ENCODE assay signal across 15 cellular contexts in genomic region chr12:102876883-102877282, GRCh38. TPM values are rescaled to one million over a fixed set of nuclear protein-coding genes. Genes with fewer than 3 reads are reported as not detected.
A peak's percentile ranks its signal among the peaks of the same experiment; 100 is the strongest.
DNase-seq lines count a peak whose midpoint lies in the region; ATAC-seq, FAIRE-seq and TF ChIP-seq lines count a peak whose summit lies in the region.
"Had no signal": no experiment of that assay in that cellular context is flagged by ENCODE, and none has a peak within 500 bp of the region (broad histone marks: within the 10 kb centered on the region; RNA-seq: fewer than 3 reads in every experiment).

No MANE protein-coding gene starts in this region.

- intact Hi-C loops in activated CD8-positive, alpha-beta T cell treated with anti-CD3 and anti-CD28 coated beads for 36 hours (cut with micrococcal nuclease), result no loop called here
- intact Hi-C loops in Panc1 (cut with micrococcal nuclease; ENCODE audit: unreplicated experiment), result no loop called here

- H3K9me3 Mint-ChIP-seq in activated CD8-positive, alpha-beta T cell treated with anti-CD3 and anti-CD28 coated beads for 36 hours, result no peaks in the 10 kb centered on the region
- H3K9me3 Mint-ChIP-seq in activated CD8-positive, alpha-beta T cell treated with anti-CD3 and anti-CD28 coated beads, Interleukin-2, amount 10 ng/mL, durations not matched to agents 7 days and 5 days (ENCODE audit: insufficient read depth), result no peaks in the 10 kb centered on the region
- H3K9me3 Mint-ChIP-seq in neural progenitor cell, result no peaks in the 10 kb centered on the region
- H3K9me3 Mint-ChIP-seq: activated naive CD8-positive, alpha-beta T cell treated with anti-CD3 and anti-CD28 coated beads, Interleukin-2, amount 50 U/mL, for 24 hours had no signal

- ATAC-seq in activated CD8-positive, alpha-beta T cell treated with anti-CD3 and anti-CD28 coated beads for 36 hours, result no peak
- ATAC-seq in activated CD8-positive, alpha-beta T cell treated with anti-CD3 and anti-CD28 coated beads, Interleukin-2, amount 10 ng/mL, durations not matched to agents 7 days and 5 days, result no peak
- ATAC-seq in Panc1 (no peak), GM19035 (IDR thresholded peaks at IDR 0.05; ENCODE audit: unreplicated experiment) (no peak)
- ATAC-seq: activated naive CD8-positive, alpha-beta T cell treated with anti-CD3 and anti-CD28 coated beads, Interleukin-2, amount 50 U/mL, for 24 hours; psoas muscle had no signal

- H4K20me1 ChIP-seq in neural progenitor cell (ENCODE audit: low read depth), result no peaks in the 10 kb centered on the region

- H3K27me3 Mint-ChIP-seq in activated CD8-positive, alpha-beta T cell treated with anti-CD3 and anti-CD28 coated beads for 36 hours, result peaks cover 8% of the 10 kb centered on the region
- peaks cover 2% of the 10 kb centered on the region for H3K27me3 Mint-ChIP-seq in activated CD8-positive, alpha-beta T cell treated with anti-CD3 and anti-CD28 coated beads, Interleukin-2, amount 10 ng/mL, durations not matched to agents 7 days and 5 days (ENCODE audit: low read depth)
- peaks cover 7% of the 10 kb centered on the region for H3K27me3 Mint-ChIP-seq in neural progenitor cell (ENCODE audit: insufficient read depth, low read depth)

- FAIRE-seq in small intestine (lab: Jason Lieb, UNC), result no peak
- FAIRE-seq: TTC549 had no signal

- H3K27me3 ChIP-seq in Panc1 (ENCODE audit: control insufficient read depth, insufficient read depth, low read length) (no peaks in the 10 kb centered on the region), neural progenitor cell (peaks cover 7% of the 10 kb centered on the region), small intestine (ENCODE audit: control insufficient read depth in 2 of 2, insufficient read depth in 2 of 2, low read length in 2 of 2) (no peaks in the 10 kb centered on the region)

- POLR2A ChIA-PET in activated CD8-positive, alpha-beta T cell treated with anti-CD3 and anti-CD28 coated beads for 36 hours (lab: Charles Lee), result no interaction called here
- POLR2A ChIA-PET in activated CD8-positive, alpha-beta T cell treated with anti-CD3 and anti-CD28 coated beads, Interleukin-2, amount 10 ng/mL, durations not matched to agents 7 days and 5 days (lab: Charles Lee), result no interaction called here
- POLR2A ChIA-PET in Panc1 (lab: Charles Lee), result no interaction called here

- no TSS peak for BruUV-seq in Panc1 (replicated peaks; lab: Mats Ljungman, UMichigan)

- in situ Hi-C loops in Panc1 (cut with HindIII; ENCODE audit: low pct_unique_long_range_greater_than_20kb, low sequenced_read_pairs), result no loop called here

- no peak overlapping the region for H2AFZ ChIP-seq in neural progenitor cell (replicated peaks)

- H3K9me3 ChIP-seq in Panc1 (ENCODE audit: control insufficient read depth, insufficient read depth, low read depth, low read length) (no peaks in the 10 kb centered on the region), neural progenitor cell (ENCODE audit: low read depth) (no peaks in the 10 kb centered on the region), small intestine (ENCODE audit: control insufficient read depth, low read depth) (no peaks in the 10 kb centered on the region)
- H3K9me3 ChIP-seq: psoas muscle had no signal

- peak; percentile 10 for DNase-seq in activated CD8-positive, alpha-beta T cell treated with anti-CD3 and anti-CD28 coated beads for 36 hours
- no peak for DNase-seq in activated CD8-positive, alpha-beta T cell treated with anti-CD3 and anti-CD28 coated beads, Interleukin-2, amount 10 ng/mL, durations not matched to agents 7 days and 5 days
- DNase-seq in NB4 (ENCODE audit: low read depth) (peak; percentile 34), Panc1 (ENCODE audit: low read depth, low spot score) (no peak), neural progenitor cell (ENCODE audit: low spot score) (no peak), small intestine (no peak), activated gamma-delta T cell (lab: John Stamatoyannopoulos, UW) (no peak)
- DNase-seq: activated naive CD8-positive, alpha-beta T cell treated with anti-CD3 and anti-CD28 coated beads, Interleukin-2, amount 50 U/mL, for 24 hours; caudate nucleus; DMS 273 treated with DMSO at 0.1 percent for 48 hours; kidney glomerular epithelial cell; psoas muscle had no signal

- H3F3A ChIP-seq in neural progenitor cell (ENCODE audit: low read depth), result peaks cover 8% of the 10 kb centered on the region

- no peaks in the 10 kb centered on the region for H3K79me2 ChIP-seq in neural progenitor cell (ENCODE audit: low read depth)

- no peak overlapping the region for H3K9ac ChIP-seq in neural progenitor cell
- H3K9ac ChIP-seq: KMS-11 had no signal

- no peak overlapping the region for H3K4me2 ChIP-seq in neural progenitor cell
- H3K4me2 ChIP-seq: KMS-11 had no signal

- WGBS in small intestine, 3 donors, result 65 to 71% (median 66%) methylated on average over 6 of the region's 6 CpGs

- H3K4me3 ChIP-seq in NB4 (ENCODE audit: low read depth, low read length) (no peak overlapping the region), Panc1 (ENCODE audit: low read depth in 2 of 2, low read length in 2 of 2) (no peak overlapping the region), neural progenitor cell (no peak overlapping the region), small intestine (ENCODE audit: low read depth in 1 of 2, low read length in 2 of 2) (no peak overlapping the region)
- H3K4me3 ChIP-seq: psoas muscle had no signal

- no peaks in the 10 kb centered on the region for H3K4me1 Mint-ChIP-seq in activated CD8-positive, alpha-beta T cell treated with anti-CD3 and anti-CD28 coated beads for 36 hours (ENCODE audit: low read depth)
- H3K4me1 Mint-ChIP-seq in activated CD8-positive, alpha-beta T cell treated with anti-CD3 and anti-CD28 coated beads, Interleukin-2, amount 10 ng/mL, durations not matched to agents 7 days and 5 days (ENCODE audit: low read depth), result no peaks in the 10 kb centered on the region
- peaks cover 25% of the 10 kb centered on the region for H3K4me1 Mint-ChIP-seq in neural progenitor cell
- H3K4me1 Mint-ChIP-seq: activated naive CD8-positive, alpha-beta T cell treated with anti-CD3 and anti-CD28 coated beads, Interleukin-2, amount 50 U/mL, for 24 hours had no signal

- H3K4me3 Mint-ChIP-seq in activated CD8-positive, alpha-beta T cell treated with anti-CD3 and anti-CD28 coated beads for 36 hours, result no peak overlapping the region
- H3K4me3 Mint-ChIP-seq in activated CD8-positive, alpha-beta T cell treated with anti-CD3 and anti-CD28 coated beads, Interleukin-2, amount 10 ng/mL, durations not matched to agents 7 days and 5 days, result no peak overlapping the region
- no peak overlapping the region for H3K4me3 Mint-ChIP-seq in neural progenitor cell
- H3K4me3 Mint-ChIP-seq: activated naive CD8-positive, alpha-beta T cell treated with anti-CD3 and anti-CD28 coated beads, Interleukin-2, amount 50 U/mL, for 24 hours had no signal

- no peak for TF ChIP-seq POLR2A in NB4 (IDR thresholded peaks at IDR 0.05; ENCODE audit: extremely low read depth, insufficient read length)

- CTCF ChIA-PET in activated CD8-positive, alpha-beta T cell treated with anti-CD3 and anti-CD28 coated beads for 36 hours (lab: Charles Lee), result no interaction called here
- CTCF ChIA-PET in activated CD8-positive, alpha-beta T cell treated with anti-CD3 and anti-CD28 coated beads, Interleukin-2, amount 10 ng/mL, durations not matched to agents 7 days and 5 days (lab: Charles Lee), result no interaction called here
- CTCF ChIA-PET in Panc1 (lab: Charles Lee), result no interaction called here

- H3K27ac ChIP-seq in Panc1 (ENCODE audit: low read length) (no peak overlapping the region), neural progenitor cell (no peak overlapping the region), small intestine (ENCODE audit: low read depth in 1 of 2, low read length in 1 of 2) (no peak overlapping the region)
- H3K27ac ChIP-seq: KMS-11, psoas muscle had no signal

- no peaks in the 10 kb centered on the region for H3K36me3 Mint-ChIP-seq in activated CD8-positive, alpha-beta T cell treated with anti-CD3 and anti-CD28 coated beads for 36 hours (ENCODE audit: low read depth)
- no peaks in the 10 kb centered on the region for H3K36me3 Mint-ChIP-seq in activated CD8-positive, alpha-beta T cell treated with anti-CD3 and anti-CD28 coated beads, Interleukin-2, amount 10 ng/mL, durations not matched to agents 7 days and 5 days (ENCODE audit: low read depth)
- no peaks in the 10 kb centered on the region for H3K36me3 Mint-ChIP-seq in neural progenitor cell

- H3K4me1 ChIP-seq in Panc1 (ENCODE audit: control insufficient read depth, insufficient read depth, low read length) (no peaks in the 10 kb centered on the region), neural progenitor cell (peaks cover 10% of the 10 kb centered on the region), small intestine (ENCODE audit: control insufficient read depth in 2 of 2, insufficient read depth in 1 of 2, low read depth in 1 of 2, low read length in 1 of 2) (no peaks in the 10 kb centered on the region)
- H3K4me1 ChIP-seq: psoas muscle had no signal

- H3K27ac Mint-ChIP-seq in activated CD8-positive, alpha-beta T cell treated with anti-CD3 and anti-CD28 coated beads for 36 hours, result no peak overlapping the region
- no peak overlapping the region for H3K27ac Mint-ChIP-seq in activated CD8-positive, alpha-beta T cell treated with anti-CD3 and anti-CD28 coated beads, Interleukin-2, amount 10 ng/mL, durations not matched to agents 7 days and 5 days
- H3K27ac Mint-ChIP-seq in neural progenitor cell, result no peak overlapping the region
- H3K27ac Mint-ChIP-seq: activated naive CD8-positive, alpha-beta T cell treated with anti-CD3 and anti-CD28 coated beads, Interleukin-2, amount 50 U/mL, for 24 hours had no signal

- TF ChIP-seq CTCF in activated CD8-positive, alpha-beta T cell treated with anti-CD3 and anti-CD28 coated beads for 36 hours (IDR thresholded peaks at IDR 0.05), result no peak
- TF ChIP-seq CTCF in NB4 (IDR thresholded peaks at IDR 0.05; ENCODE audit: low read depth, low read length) (no peak), Panc1 (IDR thresholded peaks at IDR 0.05) (peak; percentile 8; the same call in 1 of the 2 replicates), neural progenitor cell (IDR thresholded peaks at IDR 0.05) (peak; percentile 50)

- H3K36me3 ChIP-seq in Panc1 (ENCODE audit: control insufficient read depth, insufficient read depth, low read length) (no peaks in the 10 kb centered on the region), neural progenitor cell (no peaks in the 10 kb centered on the region), small intestine (ENCODE audit: control insufficient read depth in 2 of 2, insufficient read depth in 2 of 2, low read length in 2 of 2) (no peaks in the 10 kb centered on the region)

RNA-seq across cellular contexts. Expression of gene PAH, which starts 40.2 kb away (rescaled TPM):
- not detected for total RNA-seq in activated CD8-positive, alpha-beta T cell treated with anti-CD3 and anti-CD28 coated beads for 36 hours
- total RNA-seq in activated CD8-positive, alpha-beta T cell treated with anti-CD3 and anti-CD28 coated beads, Interleukin-2, amount 10 ng/mL, durations not matched to agents 7 days and 5 days, result not detected
- total RNA-seq in Panc1 (2021; ENCODE audit: unreplicated experiment) (0.51 TPM), neural progenitor cell (ENCODE audit: low replicate concordance) (0.06 and 0.07 TPM in 2 replicates)
- polyA plus RNA-seq in Panc1 (2012; ENCODE audit: insufficient read length), result not detected
- not detected for polyA plus RNA-seq in small intestine

Comparison
In these comparisons a context has a peak if more than half of its experiments do, and no peak if none do; other contexts are left out.
1. DNase-seq: peak in activated CD8-positive, alpha-beta T cell treated with anti-CD3 and anti-CD28 coated beads for 36 hours (single experiment) and NB4 (single experiment); none in activated CD8-positive, alpha-beta T cell treated with anti-CD3 and anti-CD28 coated beads, Interleukin-2, amount 10 ng/mL, durations not matched to agents 7 days and 5 days (single experiment), Panc1 (single experiment), neural progenitor cell (single experiment), small intestine (single experiment) and activated gamma-delta T cell (single experiment).
2. CTCF ChIP-seq: peak in Panc1 (single experiment) and neural progenitor cell (single experiment); none in activated CD8-positive, alpha-beta T cell treated with anti-CD3 and anti-CD28 coated beads for 36 hours (single experiment) and NB4 (single experiment).